1 cellular context compared by ENCODE assay signal in genomic region chr3:14678015-14678503, GRCh38.
TF ChIP-seq lines count a peak whose summit lies in the region.

No MANE protein-coding gene starts in this region.

TF ChIP-seq in HepG2, 621 proteins besides CTCF, POLR2A, EP300 and RAD21 (continued from another document and continues in another):
- TF ChIP-seq, protein P1, sequence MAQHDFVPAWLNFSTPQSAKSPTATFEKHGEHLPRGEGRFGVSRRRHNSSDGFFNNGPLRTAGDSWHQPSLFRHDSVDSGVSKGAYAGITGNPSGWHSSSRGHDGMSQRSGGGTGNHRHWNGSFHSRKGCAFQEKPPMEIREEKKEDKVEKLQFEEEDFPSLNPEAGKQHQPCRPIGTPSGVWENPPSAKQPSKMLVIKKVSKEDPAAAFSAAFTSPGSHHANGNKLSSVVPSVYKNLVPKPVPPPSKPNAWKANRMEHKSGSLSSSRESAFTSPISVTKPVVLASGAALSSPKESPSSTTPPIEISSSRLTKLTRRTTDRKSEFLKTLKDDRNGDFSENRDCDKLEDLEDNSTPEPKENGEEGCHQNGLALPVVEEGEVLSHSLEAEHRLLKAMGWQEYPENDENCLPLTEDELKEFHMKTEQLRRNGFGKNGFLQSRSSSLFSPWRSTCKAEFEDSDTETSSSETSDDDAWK (CRISPR knock-in tag; IDR thresholded peaks at IDR 0.05) = no peak
- TF ChIP-seq ZFP36 (IDR thresholded peaks at IDR 0.05; ENCODE audit: borderline replicate concordance, low read depth, low read length, partially characterized antibody) (no peak), HNF4A (CRISPR knock-in tag; IDR thresholded peaks at IDR 0.05) (peak; percentile 99), ZNF691 (CRISPR knock-in tag; IDR thresholded peaks at IDR 0.05; ENCODE audit: borderline replicate concordance, low read depth) (peak; percentile 25; the same call in 1 of the 2 replicates), ZNF207 (IDR thresholded peaks at IDR 0.05; ENCODE audit: borderline replicate concordance) (no peak), ARNT (IDR thresholded peaks at IDR 0.05) (no peak), MED13 (CRISPR knock-in tag; IDR thresholded peaks at IDR 0.05) (0 out of 2 replicates have a peak, but pooled peaks have one; percentile 60), NR2F6 (IDR thresholded peaks at IDR 0.05) (peak; percentile 92), NR2F6 (CRISPR knock-in tag; IDR thresholded peaks at IDR 0.05) (peak; percentile 94), ADNP (CRISPR knock-in tag; IDR thresholded peaks at IDR 0.05) (0 out of 2 replicates have a peak, but pooled peaks have one; percentile 11), ZNF607 (CRISPR knock-in tag; IDR thresholded peaks at IDR 0.05; ENCODE audit: borderline replicate concordance) (peak; percentile 75; the same call in 1 of the 2 replicates), ZNF768 (CRISPR knock-in tag; IDR thresholded peaks at IDR 0.05) (no peak), ELF4 (CRISPR knock-in tag; IDR thresholded peaks at IDR 0.05; ENCODE audit: borderline replicate concordance) (no peak), RERE (CRISPR knock-in tag; IDR thresholded peaks at IDR 0.05; ENCODE audit: low read depth) (peak; percentile 92), HBP1 (CRISPR knock-in tag; IDR thresholded peaks at IDR 0.05; ENCODE audit: low read depth) (peak; percentile 51; the same call in 1 of the 2 replicates), GLI4 (CRISPR knock-in tag; IDR thresholded peaks at IDR 0.05; ENCODE audit: borderline replicate concordance) (no peak), ZNF264 (CRISPR knock-in tag; IDR thresholded peaks at IDR 0.05) (peak; percentile 80; the same call in 1 of the 2 replicates), ZBTB39 (CRISPR knock-in tag; IDR thresholded peaks at IDR 0.05) (peak; percentile 59; the same call in 1 of the 2 replicates), MEIS2 (CRISPR knock-in tag; IDR thresholded peaks at IDR 0.05) (peak; percentile 72; the same call in 1 of the 2 replicates), TOPORS (CRISPR knock-in tag; IDR thresholded peaks at IDR 0.05) (peak; percentile 86; the same call in 1 of the 2 replicates), TCF7 (IDR thresholded peaks at IDR 0.05; ENCODE audit: low read depth) (peak; percentile 97), ZNF337 (CRISPR knock-in tag; IDR thresholded peaks at IDR 0.05; ENCODE audit: borderline replicate concordance, low read depth) (0 out of 2 replicates have a peak, but pooled peaks have one; percentile 8), ZNF501 (CRISPR knock-in tag; IDR thresholded peaks at IDR 0.05) (peak; percentile 61; the same call in 1 of the 2 replicates), BRCA1 (CRISPR knock-in tag; IDR thresholded peaks at IDR 0.05) (0 out of 2 replicates have a peak, but pooled peaks have one; percentile 50), ZSCAN12 (CRISPR knock-in tag; IDR thresholded peaks at IDR 0.05) (no peak), ZHX1 (CRISPR knock-in tag; IDR thresholded peaks at IDR 0.05; ENCODE audit: low read depth) (peak; percentile 95), ZNF281 (CRISPR knock-in tag; IDR thresholded peaks at IDR 0.05; ENCODE audit: borderline replicate concordance) (peak; percentile 63; the same call in 1 of the 2 replicates), ZBTB25 (CRISPR knock-in tag; IDR thresholded peaks at IDR 0.05) (peak; percentile 78), ZNF784 (CRISPR knock-in tag; IDR thresholded peaks at IDR 0.05; ENCODE audit: borderline replicate concordance) (peak; percentile 92; the same call in 1 of the 2 replicates), CAMTA2 (CRISPR knock-in tag; IDR thresholded peaks at IDR 0.05; ENCODE audit: borderline replicate concordance) (no peak), SMARCC2 (IDR thresholded peaks at IDR 0.05) (no peak), ZNF782 (CRISPR knock-in tag; IDR thresholded peaks at IDR 0.05; ENCODE audit: borderline replicate concordance) (no peak), ZBTB7A (CRISPR knock-in tag; IDR thresholded peaks at IDR 0.05) (peak; percentile 85; the same call in 1 of the 2 replicates), BCL6 (CRISPR knock-in tag; IDR thresholded peaks at IDR 0.05) (peak; percentile 75), ZNF468 (CRISPR knock-in tag; IDR thresholded peaks at IDR 0.05) (no peak), ZNF572 (CRISPR knock-in tag; IDR thresholded peaks at IDR 0.05) (no peak), SIX1 (CRISPR knock-in tag; IDR thresholded peaks at IDR 0.05; ENCODE audit: borderline replicate concordance) (peak; percentile 69; the same call in 1 of the 2 replicates), ELF1 (CRISPR knock-in tag; IDR thresholded peaks at IDR 0.05) (peak; percentile 67; the same call in 1 of the 2 replicates)
- TF ChIP-seq, protein P2, sequence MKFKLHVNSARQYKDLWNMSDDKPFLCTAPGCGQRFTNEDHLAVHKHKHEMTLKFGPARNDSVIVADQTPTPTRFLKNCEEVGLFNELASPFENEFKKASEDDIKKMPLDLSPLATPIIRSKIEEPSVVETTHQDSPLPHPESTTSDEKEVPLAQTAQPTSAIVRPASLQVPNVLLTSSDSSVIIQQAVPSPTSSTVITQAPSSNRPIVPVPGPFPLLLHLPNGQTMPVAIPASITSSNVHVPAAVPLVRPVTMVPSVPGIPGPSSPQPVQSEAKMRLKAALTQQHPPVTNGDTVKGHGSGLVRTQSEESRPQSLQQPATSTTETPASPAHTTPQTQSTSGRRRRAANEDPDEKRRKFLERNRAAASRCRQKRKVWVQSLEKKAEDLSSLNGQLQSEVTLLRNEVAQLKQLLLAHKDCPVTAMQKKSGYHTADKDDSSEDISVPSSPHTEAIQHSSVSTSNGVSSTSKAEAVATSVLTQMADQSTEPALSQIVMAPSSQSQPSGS (CRISPR knock-in tag; IDR thresholded peaks at IDR 0.05) = peak; percentile 97
